1 cellular context compared by ENCODE assay signal in genomic region chr11:3047637-3048036, GRCh38.
A peak's percentile ranks its signal among the peaks of the same experiment; 100 is the strongest.
TF ChIP-seq lines count a peak whose summit lies in the region.

No MANE protein-coding gene starts in this region.

TF ChIP-seq in K562, 482 proteins besides CTCF, POLR2A, EP300 and RAD21:
- TF ChIP-seq HNRNPLL (IDR thresholded peaks at IDR 0.05; ENCODE audit: low read depth, low read length, poor library complexity, severe bottlenecking) (no peak), CSDE1 (IDR thresholded peaks at IDR 0.05) (no peak), SAFB2 (IDR thresholded peaks at IDR 0.05; ENCODE audit: borderline replicate concordance, low read depth, low read length, severe bottlenecking) (no peak), ZFPM2 (CRISPR knock-in tag; IDR thresholded peaks at IDR 0.05) (no peak), ZNF143 (CRISPR knock-in tag; IDR thresholded peaks at IDR 0.05) (no peak), POLR2G (IDR thresholded peaks at IDR 0.05; ENCODE audit: low read depth, low read length) (peak; percentile 55)
TF ChIP-seq in K562: peak in this region for 1.
